13 cellular contexts compared by ENCODE assay signal in the genomic region with DNA sequence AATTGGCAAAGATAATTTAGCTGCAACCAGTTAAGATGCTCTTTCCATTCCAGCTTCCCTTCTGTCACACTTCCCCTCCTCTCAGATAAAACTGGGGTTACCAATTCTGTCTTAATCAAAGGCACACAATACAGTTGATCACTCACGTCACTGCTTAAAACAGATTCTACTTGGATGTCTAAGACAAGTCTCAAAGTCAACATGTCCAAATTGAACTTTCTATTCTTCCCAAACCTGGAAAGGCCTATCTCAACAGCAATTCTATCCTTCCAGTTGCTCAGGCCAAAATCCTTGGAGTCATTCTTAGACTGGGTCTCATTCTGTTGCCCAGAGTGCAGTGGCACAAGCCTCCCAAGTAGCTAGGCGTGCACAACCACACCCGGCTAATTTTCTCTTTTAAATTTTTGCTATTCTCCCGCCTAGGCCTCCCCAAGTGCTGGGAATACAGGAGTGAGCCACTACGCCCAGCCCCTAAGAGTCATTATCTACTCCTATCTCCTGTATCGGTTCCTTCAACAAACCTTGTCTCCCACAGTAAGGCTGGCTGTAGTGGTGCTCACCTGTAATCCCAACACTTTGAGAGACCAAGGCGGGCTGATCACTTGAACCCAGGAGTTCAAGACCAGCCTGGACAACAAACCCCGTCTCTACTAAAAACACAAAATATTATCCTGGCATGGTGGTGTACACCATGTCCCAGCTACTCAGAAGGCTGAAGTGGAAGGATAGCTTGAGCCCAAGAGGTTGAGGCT. TPM values are rescaled to one million over a fixed set of nuclear protein-coding genes. Genes with fewer than 3 reads are reported as not detected.
DNase-seq lines count a peak whose midpoint lies in the region; ATAC-seq, FAIRE-seq and TF ChIP-seq lines count a peak whose summit lies in the region.
"Had no signal": no experiment of that assay in that cellular context is flagged by ENCODE, and none has a peak within 500 bp of the region (broad histone marks: within the 10 kb centered on the region; RNA-seq: fewer than 3 reads in every experiment).

No MANE protein-coding gene starts in this region.

- H3K9ac ChIP-seq in GM23248: no peak overlapping the region

- H3K27ac Mint-ChIP-seq in activated naive CD4-positive, alpha-beta T cell treated with anti-CD3 and anti-CD28 coated beads, Interleukin-2, amount 50 U/mL, for 24 hours: peak overlapping the region; percentile 91
- peak overlapping the region; percentile 96 for H3K27ac Mint-ChIP-seq in WTC11
- H3K27ac Mint-ChIP-seq in progenitor cell of endocrine pancreas: peak overlapping the region; percentile 81

- peaks cover 35% of the 10 kb centered on the region for H3K36me3 ChIP-seq in GM23248 (ENCODE audit: low read depth)

- TF ChIP-seq CTCF in WTC11 (IDR thresholded peaks at IDR 0.05) (no peak), progenitor cell of endocrine pancreas (IDR thresholded peaks at IDR 0.05; ENCODE audit: unreplicated experiment) (no peak)

- peaks cover 64% of the 10 kb centered on the region for H3F3A ChIP-seq in GM23248 (ENCODE audit: insufficient read depth)

- H3K27me3 Mint-ChIP-seq in activated naive CD4-positive, alpha-beta T cell treated with anti-CD3 and anti-CD28 coated beads, Interleukin-2, amount 50 U/mL, for 24 hours: no peaks in the 10 kb centered on the region
- H3K27me3 Mint-ChIP-seq in WTC11 (ENCODE audit: low read depth): peaks cover 4% of the 10 kb centered on the region; the same call in 1 of the 2 replicates
- no peaks in the 10 kb centered on the region for H3K27me3 Mint-ChIP-seq in progenitor cell of endocrine pancreas

- no peak for FAIRE-seq in frontal cortex (lab: Jason Lieb, UNC)
- FAIRE-seq: endometrium, small intestine had no signal

- no peaks in the 10 kb centered on the region for H3K9me3 Mint-ChIP-seq in activated naive CD4-positive, alpha-beta T cell treated with anti-CD3 and anti-CD28 coated beads, Interleukin-2, amount 50 U/mL, for 24 hours
- H3K9me3 Mint-ChIP-seq in WTC11 (no peaks in the 10 kb centered on the region), progenitor cell of endocrine pancreas (ENCODE audit: low read depth) (no peaks in the 10 kb centered on the region)

- POLR2A ChIA-PET in WTC11 (lab: Charles Lee): interaction anchor here (0.8 to 1.1 kb wide), 2 partner anchors 14 to 186 kb away, joined by 3 to 5 read pairs; a partner anchor contains a TSS

- peaks cover 63% of the 10 kb centered on the region for H3K4me1 Mint-ChIP-seq in activated naive CD4-positive, alpha-beta T cell treated with anti-CD3 and anti-CD28 coated beads, Interleukin-2, amount 50 U/mL, for 24 hours
- H3K4me1 Mint-ChIP-seq in WTC11 (peaks cover 37% of the 10 kb centered on the region), progenitor cell of endocrine pancreas (ENCODE audit: low read depth) (peaks cover 20% of the 10 kb centered on the region)

- no peak overlapping the region for H3K27ac ChIP-seq in GM23248
- H3K27ac ChIP-seq: C4-2B, WERI-Rb-1 had no signal

- H3K9me2 ChIP-seq in GM23248 (ENCODE audit: insufficient read depth): no peaks in the 10 kb centered on the region

- no peak overlapping the region for H3K4me3 ChIP-seq in GM23248

- peaks cover 77% of the 10 kb centered on the region for H3K79me2 ChIP-seq in GM23248 (ENCODE audit: insufficient read depth)

- peak overlapping the region; percentile 94 for H3K4me3 Mint-ChIP-seq in activated naive CD4-positive, alpha-beta T cell treated with anti-CD3 and anti-CD28 coated beads, Interleukin-2, amount 50 U/mL, for 24 hours
- 0 out of 2 replicates have a peak overlapping the region, but pooled peaks have one; percentile 1 for H3K4me3 Mint-ChIP-seq in WTC11
- H3K4me3 Mint-ChIP-seq in progenitor cell of endocrine pancreas (ENCODE audit: low read depth): no peak overlapping the region

- peak; percentile 8 for ATAC-seq in WTC11
- ATAC-seq: Panc1 had no signal

- 76 to 80% methylated on average over 8 of the region's 8 CpGs for WGBS in GM23248 (ENCODE audit: low coverage in 1 of 2, low lambda C conversion rate in 2 of 2, missing lambda C conversion rate in 2 of 2), 2 experiments

- no peak overlapping the region for H2AFZ ChIP-seq in GM23248

- no peak for DNase-seq in activated naive CD4-positive, alpha-beta T cell treated with anti-CD3 and anti-CD28 coated beads, Interleukin-2, amount 50 U/mL, for 16 hours
- no peak for DNase-seq in WTC11 (ENCODE audit: low spot score)
- no peak for DNase-seq in progenitor cell of endocrine pancreas (ENCODE audit: low spot score, unreplicated experiment)
- no peak for DNase-seq in frontal cortex (ENCODE audit: low spot score in 2 of 2)
- no peak for DNase-seq in GM23248
- DNase-seq: aorta, NCI-H2081 treated with DMSO at 0.1 percent for 48 hours, small intestine, WERI-Rb-1 had no signal

- no peaks in the 10 kb centered on the region for H3K9me3 ChIP-seq in GM23248 (ENCODE audit: low read depth)

- H4K20me1 ChIP-seq in GM23248 (ENCODE audit: insufficient read depth): peaks cover 14% of the 10 kb centered on the region; the same call in 1 of the 2 replicates

- peaks cover 19% of the 10 kb centered on the region for H3K4me1 ChIP-seq in GM23248 (ENCODE audit: insufficient read depth)

- CTCF ChIA-PET in WTC11 (lab: Charles Lee): interaction anchor here (0.6 to 1.5 kb wide), 3 partner anchors 31 to 120 kb away, joined by 3 to 8 read pairs (median 3); no protein-coding TSS in a partner anchor

- H3K4me2 ChIP-seq in GM23248 (ENCODE audit: unreplicated experiment): no peak overlapping the region

- in situ Hi-C loops in GM23248 (cut with MboI): no loop called here

- no peaks in the 10 kb centered on the region for H3K27me3 ChIP-seq in GM23248 (replicated peaks; ENCODE audit: insufficient read depth)

- peaks cover 51% of the 10 kb centered on the region for H3K36me3 Mint-ChIP-seq in activated naive CD4-positive, alpha-beta T cell treated with anti-CD3 and anti-CD28 coated beads, Interleukin-2, amount 50 U/mL, for 24 hours
- peaks cover 61% of the 10 kb centered on the region for H3K36me3 Mint-ChIP-seq in WTC11
- peaks cover 34% of the 10 kb centered on the region for H3K36me3 Mint-ChIP-seq in progenitor cell of endocrine pancreas (ENCODE audit: insufficient read depth)

TF ChIP-seq in WTC11, 78 proteins besides CTCF, POLR2A, EP300 and RAD21 (continues in another document):
- TF ChIP-seq NFATC4 (CRISPR knock-in tag; IDR thresholded peaks at IDR 0.05) (peak; percentile 78), MXD4 (CRISPR knock-in tag; IDR thresholded peaks at IDR 0.05; ENCODE audit: borderline replicate concordance) (no peak), JUN (CRISPR knock-in tag; IDR thresholded peaks at IDR 0.05) (0 out of 2 replicates have a peak, but pooled peaks have one; percentile 32), SP1 (CRISPR knock-in tag; conservative IDR thresholded peaks at IDR 0.05) (no peak), GABPB1 (CRISPR knock-in tag; IDR thresholded peaks at IDR 0.05) (no peak)
- TF ChIP-seq, protein P1, sequence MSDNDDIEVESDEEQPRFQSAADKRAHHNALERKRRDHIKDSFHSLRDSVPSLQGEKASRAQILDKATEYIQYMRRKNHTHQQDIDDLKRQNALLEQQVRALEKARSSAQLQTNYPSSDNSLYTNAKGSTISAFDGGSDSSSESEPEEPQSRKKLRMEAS (CRISPR knock-in tag; IDR thresholded peaks at IDR 0.05): no peak
- TF ChIP-seq, protein P2, sequence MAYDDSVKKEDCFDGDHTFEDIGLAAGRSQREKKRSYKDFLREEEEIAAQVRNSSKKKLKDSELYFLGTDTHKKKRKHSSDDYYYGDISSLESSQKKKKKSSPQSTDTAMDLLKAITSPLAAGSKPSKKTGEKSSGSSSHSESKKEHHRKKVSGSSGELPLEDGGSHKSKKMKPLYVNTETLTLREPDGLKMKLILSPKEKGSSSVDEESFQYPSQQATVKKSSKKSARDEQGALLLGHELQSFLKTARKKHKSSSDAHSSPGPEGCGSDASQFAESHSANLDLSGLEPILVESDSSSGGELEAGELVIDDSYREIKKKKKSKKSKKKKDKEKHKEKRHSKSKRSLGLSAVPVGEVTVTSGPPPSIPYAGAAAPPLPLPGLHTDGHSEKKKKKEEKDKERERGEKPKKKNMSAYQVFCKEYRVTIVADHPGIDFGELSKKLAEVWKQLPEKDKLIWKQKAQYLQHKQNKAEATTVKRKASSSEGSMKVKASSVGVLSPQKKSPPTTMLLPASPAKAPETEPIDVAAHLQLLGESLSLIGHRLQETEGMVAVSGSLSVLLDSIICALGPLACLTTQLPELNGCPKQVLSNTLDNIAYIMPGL (CRISPR knock-in tag; IDR thresholded peaks at IDR 0.05): no peak

RNA-seq across cellular contexts. Expression of a gene that starts 4.8 kb away (rescaled TPM):
- 2,168 to 2,393 TPM (median 2,330 TPM) in 3 replicates for total RNA-seq in WTC11 (2021)
- total RNA-seq in progenitor cell of endocrine pancreas: 1,117 and 1,256 TPM in 2 replicates
- total RNA-seq in frontal cortex: 2,056 TPM
- 2,075 and 5,928 TPM in 2 replicates for total RNA-seq in GM23248 (2014; rRNA removed; shearing (Covaris generic))
- polyA plus RNA-seq in GM23248 (2016; fragmentation: Nextera tagmentation; extraction: Ambion mirVana): 980 and 1,000 TPM in 2 replicates

RNA-seq across cellular contexts. Expression of a gene that starts 17.4 kb away (rescaled TPM):
- 32.5 to 42.6 TPM (median 32.8 TPM) in 3 replicates for total RNA-seq in WTC11 (2021)
- total RNA-seq in progenitor cell of endocrine pancreas: 15.6 and 16.4 TPM in 2 replicates
- 5.3 TPM for total RNA-seq in frontal cortex
- 9.6 and 12.0 TPM in 2 replicates for total RNA-seq in GM23248 (2014; rRNA removed; shearing (Covaris generic))
- polyA plus RNA-seq in GM23248 (2016; fragmentation: Nextera tagmentation; extraction: Ambion mirVana): 14.6 and 17.5 TPM in 2 replicates

RNA-seq across cellular contexts. Expression of a gene that starts 39.0 kb away (rescaled TPM):
- 173 to 212 TPM (median 177 TPM) in 3 replicates for total RNA-seq in WTC11 (2021)
- total RNA-seq in progenitor cell of endocrine pancreas: 149 and 157 TPM in 2 replicates
- total RNA-seq in frontal cortex: 87.6 TPM
- 89.8 and 92.5 TPM in 2 replicates for total RNA-seq in GM23248 (2014; rRNA removed; shearing (Covaris generic))
- 240 and 253 TPM in 2 replicates for polyA plus RNA-seq in GM23248 (2016; fragmentation: Nextera tagmentation; extraction: Ambion mirVana)

RNA-seq across cellular contexts. Expression of a gene that starts 39.2 kb away (rescaled TPM):
- total RNA-seq in WTC11 (2021): 24.5 to 27.7 TPM (median 25.2 TPM) in 3 replicates
- total RNA-seq in progenitor cell of endocrine pancreas: 21.4 and 24.7 TPM in 2 replicates
- 51.4 TPM for total RNA-seq in frontal cortex
- 92.9 and 105 TPM in 2 replicates for total RNA-seq in GM23248 (2014; rRNA removed; shearing (Covaris generic))
- 40.2 and 41.9 TPM in 2 replicates for polyA plus RNA-seq in GM23248 (2016; fragmentation: Nextera tagmentation; extraction: Ambion mirVana)

RNA-seq across cellular contexts. Expression of a gene that starts 53.7 kb away (rescaled TPM):
- total RNA-seq in WTC11 (2021): 19.9 to 22.8 TPM (median 22.5 TPM) in 3 replicates
- total RNA-seq in progenitor cell of endocrine pancreas: 18.9 and 20.5 TPM in 2 replicates
- 22.0 TPM for total RNA-seq in frontal cortex
- 11.0 and 11.1 TPM in 2 replicates for total RNA-seq in GM23248 (2014; rRNA removed; shearing (Covaris generic))
- polyA plus RNA-seq in GM23248 (2016; fragmentation: Nextera tagmentation; extraction: Ambion mirVana): 11.1 and 12.8 TPM in 2 replicates
